Comparison of ENCODE assay signal across 8 cellular contexts in the genomic region with DNA sequence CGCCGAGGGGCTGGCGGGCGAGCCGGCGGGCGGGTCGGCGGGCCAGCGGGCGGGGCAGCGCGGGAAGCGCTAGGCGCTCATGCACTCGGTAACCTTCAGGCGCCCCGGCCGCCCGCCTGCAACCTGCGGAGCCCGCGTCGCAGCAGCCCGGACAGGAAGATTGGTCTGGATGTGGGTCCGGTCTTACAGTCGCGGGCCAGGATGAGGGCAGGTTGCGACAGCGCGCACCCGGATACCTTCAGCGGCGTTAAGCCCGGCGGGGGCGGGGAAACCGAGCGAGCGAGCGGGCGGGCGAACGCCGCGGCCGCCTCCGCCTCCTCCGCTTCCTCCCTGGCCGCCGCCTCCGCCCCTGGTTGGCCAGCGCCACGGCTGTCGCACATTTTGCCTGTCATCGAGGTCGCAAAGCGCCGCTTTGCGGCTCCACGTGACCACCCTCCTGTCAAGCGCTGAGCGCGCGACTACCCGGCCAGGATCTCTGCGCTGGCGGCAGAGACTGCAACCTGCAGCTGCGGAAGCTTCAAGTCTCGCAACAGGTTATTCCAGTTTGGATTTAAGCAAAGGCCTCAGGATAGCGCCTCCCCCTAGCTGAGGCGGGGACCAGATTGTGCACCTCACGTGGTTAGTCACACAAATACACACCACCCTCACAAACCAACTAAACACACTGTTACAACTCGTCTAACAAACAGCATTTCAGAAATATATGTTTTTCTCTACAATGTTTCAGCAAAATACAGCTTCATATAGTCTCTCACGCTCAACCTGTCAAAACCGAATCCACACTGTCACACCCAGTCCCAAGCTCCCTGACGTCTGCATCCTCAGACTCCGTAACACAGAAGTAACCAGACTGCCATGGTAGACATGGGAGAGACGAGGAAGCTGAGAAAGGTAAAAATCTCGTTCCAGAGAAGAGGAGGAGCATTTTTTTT. TPM values are rescaled to one million over a fixed set of nuclear protein-coding genes. Genes with fewer than 3 reads are reported as not detected.
DNase-seq lines count a peak whose midpoint lies in the region; ATAC-seq and TF ChIP-seq lines count a peak whose summit lies in the region.

A gene (minus strand): TSS at position 355 of the 932 bp plus-strand sequence. CDS start 456 bp downstream, outside the sequence.

- H3K36me3 Mint-ChIP-seq in activated T-helper 17 cell treated with anti-CD3 and anti-CD28 coated beads, Interleukin-2, amount 50 U/mL, for 72 hours (ENCODE audit: low read depth) = peaks cover 8% of the 10 kb centered on the region
- H3K36me3 Mint-ChIP-seq in naive thymus-derived CD8-positive, alpha-beta T cell = peaks cover 0 to 2% (median 0%) of the 10 kb centered on the region in 3 donors

- peak within 1 kb of the TSS; percentile 96 for H3K4me3 ChIP-seq in fibroblast of mammary gland (ENCODE audit: control insufficient read depth, low read depth, low read length)

- H3K27me3 Mint-ChIP-seq in activated T-helper 17 cell treated with anti-CD3 and anti-CD28 coated beads, Interleukin-2, amount 50 U/mL, for 72 hours = no peaks in the 10 kb centered on the region
- H3K27me3 Mint-ChIP-seq in naive thymus-derived CD8-positive, alpha-beta T cell = peaks cover 0 to 2% (median 0%) of the 10 kb centered on the region in 5 donors

- no peaks in the 10 kb centered on the region for H3K9me3 Mint-ChIP-seq in activated T-helper 17 cell treated with anti-CD3 and anti-CD28 coated beads, Interleukin-2, amount 50 U/mL, for 72 hours
- H3K9me3 Mint-ChIP-seq in naive thymus-derived CD8-positive, alpha-beta T cell = no peaks in the 10 kb centered on the region

- peak; percentile 86 for ATAC-seq in GM21786 (IDR thresholded peaks at IDR 0.05; ENCODE audit: unreplicated experiment)
- peak; percentile 92 for ATAC-seq in activated T-helper 17 cell treated with anti-CD3 and anti-CD28 coated beads, Interleukin-2, amount 50 U/mL, for 72 hours (replicated peaks)
- peak; percentile 88 to 90 for ATAC-seq in naive thymus-derived CD8-positive, alpha-beta T cell

- peak; percentile 11 for TF ChIP-seq CTCF in fibroblast of mammary gland (conservative IDR thresholded peaks at IDR 0.05; ENCODE audit: control insufficient read depth, insufficient read depth, low read depth, low read length)

- peak within 1 kb of the TSS; percentile 88 for H3K4me3 Mint-ChIP-seq in activated T-helper 17 cell treated with anti-CD3 and anti-CD28 coated beads, Interleukin-2, amount 50 U/mL, for 72 hours
- H3K4me3 Mint-ChIP-seq in naive thymus-derived CD8-positive, alpha-beta T cell = peak within 1 kb of the TSS; percentile 72 to 96 (median 92)

- peaks cover 7% of the 10 kb centered on the region for H3K36me3 ChIP-seq in KOPT-K1 (ENCODE audit: insufficient read depth, low read length)

- H3K9me3 ChIP-seq in KOPT-K1 (ENCODE audit: insufficient read depth, low read length, poor library complexity, severe bottlenecking) = no peaks in the 10 kb centered on the region

- H3K27ac ChIP-seq in KOPT-K1 (ENCODE audit: low read depth, low read length, poor library complexity, severe bottlenecking) = peak within 1 kb of the TSS; percentile 77

- POLR2A ChIA-PET in naive thymus-derived CD8-positive, alpha-beta T cell (lab: Charles Lee) = interaction anchor here (0.6 to 3.1 kb wide), 6 partner anchors 9 to 276 kb away, joined by 3 to 49 read pairs (median 4); a partner anchor contains a TSS

- peak within 1 kb of the TSS; percentile 58 for H3K27ac Mint-ChIP-seq in activated T-helper 17 cell treated with anti-CD3 and anti-CD28 coated beads, Interleukin-2, amount 50 U/mL, for 72 hours
- H3K27ac Mint-ChIP-seq in naive thymus-derived CD8-positive, alpha-beta T cell = peak within 1 kb of the TSS; percentile 93 to 98 (median 96)

- DNase-seq in Daoy (ENCODE audit: low read depth) = peak; percentile 99
- peak; percentile 97 for DNase-seq in RKO (ENCODE audit: low spot score)
- peak; percentile 95 for DNase-seq in fibroblast of mammary gland (ENCODE audit: low read depth)
- DNase-seq in naive thymus-derived CD8-positive, alpha-beta T cell = peak; percentile 94 to 99 (median 98)
- DNase-seq in stimulated activated naive CD4-positive, alpha-beta T cell (lab: John Stamatoyannopoulos, UW) = peak; percentile 94 to 97 (median 96)

- peaks cover 18% of the 10 kb centered on the region for H3K4me1 Mint-ChIP-seq in activated T-helper 17 cell treated with anti-CD3 and anti-CD28 coated beads, Interleukin-2, amount 50 U/mL, for 72 hours
- H3K4me1 Mint-ChIP-seq in naive thymus-derived CD8-positive, alpha-beta T cell = peaks cover 10 to 31% (median 25%) of the 10 kb centered on the region in 4 donors

RNA-seq across cellular contexts. Expression of the gene that starts here (rescaled TPM):
- total RNA-seq in Daoy (2014; rRNA removed; shearing (Covaris generic)) = 148 and 196 TPM in 2 replicates
- 10 to 100 TPM; 55.5 to 69.7 TPM for total RNA-seq in activated T-helper 17 cell treated with anti-CD3 and anti-CD28 coated beads, Interleukin-2, amount 50 U/mL, for 72 hours
- 10 to 100 TPM; 46.2 to 48.2 TPM for total RNA-seq in naive thymus-derived CD8-positive, alpha-beta T cell
- 10 to 100 TPM; 46.8 to 64.5 (median 59.5) TPM for polyA plus RNA-seq in naive thymus-derived CD8-positive, alpha-beta T cell

Comparison
In these comparisons a context has a peak if more than half of its experiments do, and no peak if none do; other contexts are left out.
1. Peak in every context shown above with its lines: DNase-seq, ATAC-seq, H3K4me3 ChIP-seq and H3K27ac ChIP-seq.